8 cellular contexts compared by ENCODE assay signal in genomic region chr7:156949541-156950380, GRCh38. TPM values are rescaled to one million over a fixed set of nuclear protein-coding genes. Genes with fewer than 3 reads are reported as not detected.
DNase-seq lines count a peak whose midpoint lies in the region; ATAC-seq, FAIRE-seq and TF ChIP-seq lines count a peak whose summit lies in the region.

Gene NOM1 (plus strand): TSS chr7:156949712. CDS start chr7:156949738, 26 bp downstream.

- peaks cover 48% of the 10 kb centered on the region for H3K79me2 ChIP-seq in endothelial cell of umbilical vein (ENCODE audit: control insufficient read depth, insufficient read depth, low read length)

- dilution Hi-C loops in endothelial cell of umbilical vein (cut with MboI; ENCODE audit: extremely low pct_ligation_motif_present, low sequenced_read_pairs), result no loop called here

- peak; percentile 79 for TF ChIP-seq POLR2A in endothelial cell of umbilical vein (IDR thresholded peaks at IDR 0.05; ENCODE audit: low read depth, low read length)

- H2AFZ ChIP-seq in endothelial cell of umbilical vein (ENCODE audit: low read depth, low read length), result peak within 1 kb of the TSS; percentile 83

- POLR2A ChIA-PET in endothelial cell of umbilical vein (lab: Charles Lee), result interaction anchor here (0.6 to 1.3 kb wide), 2 partner anchors 56 to 79 kb away, joined by 4 to 5 read pairs; partner anchors contain the start of gene LMBR1

- peak; percentile 92 for ATAC-seq in GM19467 (IDR thresholded peaks at IDR 0.05; ENCODE audit: unreplicated experiment)
- ATAC-seq in activated CD8-positive, alpha-beta memory T cell treated with anti-CD3 and anti-CD28 coated beads, Interleukin-2, amount 10 ng/mL, durations not matched to agents 7 days and 5 days, result peak; percentile 93

- H3K9me1 ChIP-seq in endothelial cell of umbilical vein (replicated peaks; ENCODE audit: control insufficient read depth, extremely low read depth, insufficient read depth, low read length), result no peaks in the 10 kb centered on the region

- TF ChIP-seq CTCF in Calu3 (IDR thresholded peaks at IDR 0.05; ENCODE audit: unreplicated experiment) (peak; percentile 78), HL-60 (IDR thresholded peaks at IDR 0.05; ENCODE audit: insufficient read depth, low read length) (peak; percentile 3), endothelial cell of umbilical vein (IDR thresholded peaks at IDR 0.05; ENCODE audit: extremely low read depth in 1 of 2, insufficient read depth in 1 of 2, low read depth in 1 of 2, low read length in 2 of 2) (peak; percentile 72 to 79)

- peaks cover 21% of the 10 kb centered on the region for H3K4me1 ChIP-seq in endothelial cell of umbilical vein (ENCODE audit: control insufficient read depth, extremely low read depth, insufficient read depth, low read length)
- H3K4me1 ChIP-seq in mononuclear cell (ENCODE audit: insufficient read depth, low read length), result peaks cover 29% of the 10 kb centered on the region

- CTCF ChIA-PET in Calu3 (lab: Charles Lee), result interaction anchor here (0.9 kb wide), 1 partner anchor 58 kb away, joined by 3 read pairs; no protein-coding TSS in a partner anchor
- CTCF ChIA-PET in activated CD8-positive, alpha-beta memory T cell treated with anti-CD3 and anti-CD28 coated beads, Interleukin-2, amount 10 ng/mL, durations not matched to agents 7 days and 5 days (lab: Charles Lee), result interaction anchor here (0.6 to 4.4 kb wide), 22 partner anchors 9 to 324 kb away, joined by 3 to 49 read pairs (median 4); partner anchors contain the start of gene LMBR1
- CTCF ChIA-PET in endothelial cell of umbilical vein (lab: Charles Lee), result interaction anchor here (0.6 to 3.2 kb wide), 17 partner anchors 16 to 389 kb away, joined by 3 to 22 read pairs (median 4); partner anchors contain the start of gene LMBR1

- FAIRE-seq in endothelial cell of umbilical vein (lab: Jason Lieb, UNC), result peak; percentile 72

- H3K9me3 ChIP-seq in endothelial cell of umbilical vein (replicated peaks; ENCODE audit: control insufficient read depth, insufficient read depth, low read length) (no peaks in the 10 kb centered on the region), mononuclear cell (ENCODE audit: low read depth, low read length) (no peaks in the 10 kb centered on the region)

- no TSS peak for BruUV-seq in Calu3 (replicated peaks; lab: Mats Ljungman, UMichigan)
- TSS peak; percentile 45 for BruUV-seq in endothelial cell of umbilical vein (replicated peaks; lab: Mats Ljungman, UMichigan)

- peak within 1 kb of the TSS; percentile 94 for H3K4me2 ChIP-seq in endothelial cell of umbilical vein (ENCODE audit: insufficient read depth, low read length)

- H4K20me1 ChIP-seq in endothelial cell of umbilical vein (replicated peaks; ENCODE audit: control insufficient read depth, extremely low read depth, insufficient read depth, low read length), result no peaks in the 10 kb centered on the region

- peak within 1 kb of the TSS; percentile 83 for H3K9ac ChIP-seq in endothelial cell of umbilical vein (replicated peaks; ENCODE audit: extremely low read depth, insufficient read depth, low read length)

- H3K36me3 ChIP-seq in endothelial cell of umbilical vein (ENCODE audit: control insufficient read depth in 2 of 2, extremely low read depth in 1 of 2, insufficient read depth in 2 of 2, low read length in 2 of 2), result peaks cover 10 to 12% of the 10 kb centered on the region in 2 experiments

- peaks cover 7% of the 10 kb centered on the region for H3K27me3 Mint-ChIP-seq in Calu3 (ENCODE audit: unreplicated experiment)
- peaks cover 19% of the 10 kb centered on the region for H3K27me3 Mint-ChIP-seq in activated CD8-positive, alpha-beta memory T cell treated with anti-CD3 and anti-CD28 coated beads, Interleukin-2, amount 10 ng/mL, durations not matched to agents 7 days and 5 days

- peak within 1 kb of the TSS; percentile 83 for H3K4me3 ChIP-seq in HL-60 (replicated peaks; ENCODE audit: insufficient read depth, low read length)
- H3K4me3 ChIP-seq in endothelial cell of umbilical vein (replicated peaks in 1 of 3; ENCODE audit: insufficient read depth in 1 of 3, low read depth in 1 of 3, low read length in 3 of 3), result peak within 1 kb of the TSS; percentile 72 to 92 (median 83)
- H3K4me3 ChIP-seq in mononuclear cell (ENCODE audit: low read length), result peak within 1 kb of the TSS; percentile 97

- peak; percentile 93 for DNase-seq in Calu3
- DNase-seq in HL-60 (ENCODE audit: low read depth in 1 of 2, low spot score in 1 of 2), result peak; percentile 81 to 87
- peak; percentile 36 for DNase-seq in NOMO-1 treated with dmso at 0.1 percent for 144 hours (lab: John Stamatoyannopoulos, UW; ENCODE audit: unreplicated experiment)
- peak; percentile 91 for DNase-seq in activated CD8-positive, alpha-beta memory T cell treated with anti-CD3 and anti-CD28 coated beads, Interleukin-2, amount 10 ng/mL, durations not matched to agents 7 days and 5 days
- DNase-seq in endothelial cell of umbilical vein (ENCODE audit: low read depth, low spot score), result peak; percentile 80
- DNase-seq in stimulated activated CD8-positive, alpha-beta memory T cell treated with anti-CD3 and anti-CD28 coated beads, Interleukin-2, amount 100 ng/mL, for 48 hours (ENCODE audit: low read depth in 2 of 2), result peak; percentile 85 to 87

- H3K27me3 ChIP-seq in HL-60 (ENCODE audit: insufficient read depth, poor library complexity, severe bottlenecking) (peaks cover 2% of the 10 kb centered on the region), endothelial cell of umbilical vein (ENCODE audit: control insufficient read depth in 2 of 2, insufficient read depth in 2 of 2, low read length in 2 of 2) (peaks cover under 1 to 1% of the 10 kb centered on the region in 2 experiments), mononuclear cell (ENCODE audit: insufficient read depth, low read length) (peaks cover 5% of the 10 kb centered on the region)

- H3K4me1 Mint-ChIP-seq in Calu3 (ENCODE audit: low read depth, unreplicated experiment), result peaks cover 28% of the 10 kb centered on the region
- peaks cover 39% of the 10 kb centered on the region for H3K4me1 Mint-ChIP-seq in activated CD8-positive, alpha-beta memory T cell treated with anti-CD3 and anti-CD28 coated beads, Interleukin-2, amount 10 ng/mL, durations not matched to agents 7 days and 5 days

- H3K4me3 Mint-ChIP-seq in Calu3 (ENCODE audit: low read depth, unreplicated experiment), result peak within 1 kb of the TSS; percentile 86
- H3K4me3 Mint-ChIP-seq in activated CD8-positive, alpha-beta memory T cell treated with anti-CD3 and anti-CD28 coated beads, Interleukin-2, amount 10 ng/mL, durations not matched to agents 7 days and 5 days, result peak within 1 kb of the TSS; percentile 93

- intact Hi-C loops in Calu3 (cut with micrococcal nuclease; ENCODE audit: unreplicated experiment), result loop anchor here (5.0 kb wide), 1 partner anchor 42 kb away; no protein-coding TSS in a partner anchor
- intact Hi-C loops in endothelial cell of umbilical vein (cut with micrococcal nuclease), result loop anchor here (1.0 to 10.0 kb wide), 6 partner anchors 17 to 385 kb away; partner anchors contain the start of genes DNAJB6 and UBE3C

- peaks cover 40% of the 10 kb centered on the region for H3K36me3 Mint-ChIP-seq in Calu3 (ENCODE audit: insufficient read depth, unreplicated experiment)
- peaks cover 27% of the 10 kb centered on the region for H3K36me3 Mint-ChIP-seq in activated CD8-positive, alpha-beta memory T cell treated with anti-CD3 and anti-CD28 coated beads, Interleukin-2, amount 10 ng/mL, durations not matched to agents 7 days and 5 days

- H3K27ac ChIP-seq in HL-60 (replicated peaks) (peak within 1 kb of the TSS; percentile 82), endothelial cell of umbilical vein (ENCODE audit: insufficient read depth, low read depth, low read length) (peak within 1 kb of the TSS; percentile 49)

- no peaks in the 10 kb centered on the region for H3K9me3 Mint-ChIP-seq in Calu3 (ENCODE audit: low read depth, unreplicated experiment)
- no peaks in the 10 kb centered on the region for H3K9me3 Mint-ChIP-seq in activated CD8-positive, alpha-beta memory T cell treated with anti-CD3 and anti-CD28 coated beads, Interleukin-2, amount 10 ng/mL, durations not matched to agents 7 days and 5 days (ENCODE audit: low read depth)

- peak within 1 kb of the TSS; percentile 68 for H3K27ac Mint-ChIP-seq in Calu3 (ENCODE audit: unreplicated experiment)
- H3K27ac Mint-ChIP-seq in activated CD8-positive, alpha-beta memory T cell treated with anti-CD3 and anti-CD28 coated beads, Interleukin-2, amount 10 ng/mL, durations not matched to agents 7 days and 5 days, result peak within 1 kb of the TSS; percentile 79

TF ChIP-seq in endothelial cell of umbilical vein, 7 proteins besides CTCF, POLR2A, EP300 and RAD21:
- peak; percentile 73 for TF ChIP-seq MAX (IDR thresholded peaks at IDR 0.05; ENCODE audit: insufficient read depth, insufficient read length)
- TF ChIP-seq MYC (IDR thresholded peaks at IDR 0.05; ENCODE audit: low read depth, low read length), result peak; percentile 22
- TF ChIP-seq GATA2 (IDR thresholded peaks at IDR 0.05; ENCODE audit: insufficient read depth, insufficient read length, low read depth, low read length), result no peak
- no peak for TF ChIP-seq JUN (IDR thresholded peaks at IDR 0.05; ENCODE audit: borderline replicate concordance, insufficient read depth, insufficient read length, low read depth)
- TF ChIP-seq POLR2AphosphoS5 (IDR thresholded peaks at IDR 0.05; ENCODE audit: insufficient read depth, low read depth, low read length), result peak; percentile 94
- no peak for TF ChIP-seq FOS (IDR thresholded peaks at IDR 0.05; ENCODE audit: borderline replicate concordance, insufficient read depth, low read length)

RNA-seq across cellular contexts. Expression of gene NOM1, which starts in this region (rescaled TPM):
- total RNA-seq in Calu3 (2022) (32.9 and 35.1 TPM in 2 replicates), endothelial cell of umbilical vein (36.7 and 38.6 TPM in 2 replicates), mononuclear cell (17.3 TPM)
- 10 to 100 TPM; 31.9 to 35.0 TPM for total RNA-seq in activated CD8-positive, alpha-beta memory T cell treated with anti-CD3 and anti-CD28 coated beads, Interleukin-2, amount 10 ng/mL, durations not matched to agents 7 days and 5 days
- polyA plus RNA-seq in endothelial cell of umbilical vein, result 11.7 and 13.7 TPM in 2 replicates
- 9.7 and 9.9 TPM in 2 replicates for polyA plus RNA-seq in endothelial cell of umbilical vein (2011; cell fraction: cytosol; rRNA removed)
- polyA plus RNA-seq in endothelial cell of umbilical vein (2011; cell fraction: nucleus; rRNA removed), result 63.6 and 69.5 TPM in 2 replicates
- polyA plus RNA-seq in endothelial cell of umbilical vein (2012), result 14.7 and 21.4 TPM in 2 replicates
- 26.4 and 34.5 TPM in 2 replicates for polyA minus RNA-seq in endothelial cell of umbilical vein
- polyA minus RNA-seq in endothelial cell of umbilical vein (2011; cell fraction: cytosol; rRNA and poly(A)+ RNA removed), result 15.5 TPM
- 35.2 and 63.8 TPM in 2 replicates for polyA minus RNA-seq in endothelial cell of umbilical vein (2011; cell fraction: nucleus; rRNA and poly(A)+ RNA removed)

Comparison
In these comparisons a context has a peak if more than half of its experiments do, and no peak if none do; other contexts are left out.
1. Peak in every context shown above with its lines: DNase-seq, ATAC-seq, H3K4me3 ChIP-seq and H3K27ac ChIP-seq.
2. DNase-seq: peak in every context shown above with its lines; median percentile 93 in Calu3; 91 in activated CD8-positive, alpha-beta memory T cell treated with anti-CD3 and anti-CD28 coated beads, Interleukin-2, amount 10 ng/mL, durations not matched to agents 7 days and 5 days; 86 in stimulated activated CD8-positive, alpha-beta memory T cell treated with anti-CD3 and anti-CD28 coated beads, Interleukin-2, amount 100 ng/mL, for 48 hours; 84 in HL-60; 80 in endothelial cell of umbilical vein; 36 in NOMO-1 treated with dmso at 0.1 percent for 144 hours.
3. CTCF ChIP-seq: peak in every context shown above with its lines; median percentile 78 in Calu3; 76 in endothelial cell of umbilical vein; 3 in HL-60.